In genomic region chr18:23529597-23529996, GRCh38 we compare ENCODE assay signal across 1 cellular context.
TF ChIP-seq lines count a peak whose summit lies in the region.

No MANE protein-coding gene starts in this region.

TF ChIP-seq in endothelial cell of umbilical vein, 7 proteins besides CTCF, POLR2A, EP300 and RAD21 (continued from another document):
- TF ChIP-seq FOS (IDR thresholded peaks at IDR 0.05; ENCODE audit: borderline replicate concordance, insufficient read depth, low read length): peak; percentile 70
